ENCODE assay signal across 8 cellular contexts in the genomic region with DNA sequence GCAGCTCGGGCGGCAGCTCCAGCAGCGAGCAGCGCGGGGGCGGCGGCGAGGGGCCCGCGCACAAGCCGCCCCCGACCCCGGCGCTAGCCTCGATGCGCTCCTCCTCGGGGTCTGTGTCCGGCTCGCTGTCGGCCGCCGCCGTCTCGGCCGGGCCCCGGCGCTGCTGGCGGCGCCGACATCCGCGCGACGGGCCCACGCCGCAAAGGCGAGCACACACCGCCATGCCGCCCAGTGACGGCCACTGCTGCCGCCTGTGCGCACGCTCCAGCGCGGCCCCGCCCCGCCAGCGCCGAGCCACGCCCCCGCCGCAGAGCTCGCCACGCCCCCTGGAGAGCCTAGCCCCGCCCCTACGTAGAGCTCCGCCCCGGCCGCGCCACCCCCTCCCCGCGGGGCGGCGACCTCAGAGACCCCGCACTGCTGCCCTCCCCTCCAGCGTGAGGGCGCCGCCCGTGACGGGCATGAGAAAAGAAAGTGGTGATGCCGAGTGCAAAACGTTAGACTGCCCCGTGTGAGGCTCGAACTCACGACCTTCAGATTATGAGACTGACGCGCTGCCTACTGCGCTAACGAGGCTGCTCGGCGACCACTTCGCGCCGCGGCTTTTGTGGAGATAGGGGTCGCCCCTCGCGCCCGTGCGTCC.
DNase-seq lines count a peak whose midpoint lies in the region; ATAC-seq and FAIRE-seq lines count a peak whose summit lies in the region.

FBXO31 (minus strand) TSS at position 255 of the 640 bp plus-strand sequence; CDS start at position 223, 32 bp downstream.

- no peaks in the 10 kb centered on the region for H3K27me3 Mint-ChIP-seq in memory B cell

- peaks cover 3% of the 10 kb centered on the region for H3K36me3 Mint-ChIP-seq in memory B cell

- peaks cover 0 to 11% (median 6%) of the 10 kb centered on the region in 11 experiments; a peak in 6 of 22 replicates for H3K36me3 ChIP-seq in BLaER1 treated with 17β-estradiol and CSF1 and Interleukin-3, amounts not matched to agents 10 nM and 100 nM
- H3K36me3 ChIP-seq in effector memory CD4-positive, alpha-beta T cell (ENCODE audit: control insufficient read depth, insufficient read depth, low read length), result no peaks in the 10 kb centered on the region

- peak; percentile 61 for DNase-seq in GM19239 (ENCODE audit: insufficient read length, low spot score)
- DNase-seq in NCI-H82 treated with DMSO at 0.1 percent for 48 hours (lab: John Stamatoyannopoulos, UW; ENCODE audit: unreplicated experiment), result peak; percentile 75
- peak; percentile 99 for DNase-seq in activated CD8-positive, alpha-beta memory T cell treated with anti-CD3 and anti-CD28 coated beads for 24 hours
- DNase-seq in effector memory CD4-positive, alpha-beta T cell, result peak; percentile 81 to 88 (median 83)
- DNase-seq in memory B cell (ENCODE audit: low spot score in 2 of 2), result peak; percentile 95 to 99
- DNase-seq in stimulated activated CD8-positive, alpha-beta memory T cell treated with anti-CD3 and anti-CD28 coated beads, Interleukin-12 subunit alpha, Interleukin-12 subunit beta, amount 100 ng/mL, for 24 hours (ENCODE audit: extremely low read depth), result peak; percentile 75

- H3K27ac Mint-ChIP-seq in memory B cell, result peak within 1 kb of the TSS; percentile 100

- H3K4me3 Mint-ChIP-seq in memory B cell, result peak within 1 kb of the TSS; percentile 87

- H4K20me1 ChIP-seq in BLaER1 treated with 17β-estradiol and CSF1 and Interleukin-3, amounts not matched to agents 10 nM and 100 nM, result peaks cover 36 to 45% (median 43%) of the 10 kb centered on the region in 11 experiments; a peak in 21 of 22 replicates

- peak within 1 kb of the TSS; percentile 84 to 99 (median 92) for H3K4me2 ChIP-seq in BLaER1 treated with 17β-estradiol and CSF1 and Interleukin-3, amounts not matched to agents 10 nM and 100 nM

- no peaks in the 10 kb centered on the region for H3K27me3 ChIP-seq in BLaER1 treated with 17β-estradiol and CSF1 and Interleukin-3, amounts not matched to agents 10 nM and 100 nM
- no peaks in the 10 kb centered on the region for H3K27me3 ChIP-seq in effector memory CD4-positive, alpha-beta T cell (replicated peaks; ENCODE audit: control insufficient read depth, insufficient read depth, low read length, poor library complexity, severe bottlenecking)

- no peaks in the 10 kb centered on the region for H3K9me3 ChIP-seq in BLaER1 treated with 17β-estradiol and CSF1 and Interleukin-3, amounts not matched to agents 10 nM and 100 nM (replicated peaks in 1 of 11)
- H3K9me3 ChIP-seq in effector memory CD4-positive, alpha-beta T cell (ENCODE audit: control insufficient read depth, low read length), result no peaks in the 10 kb centered on the region

- peaks cover 62 to 71% (median 65%) of the 10 kb centered on the region in 10 experiments for H3K4me1 ChIP-seq in BLaER1 treated with 17β-estradiol and CSF1 and Interleukin-3, amounts not matched to agents 10 nM and 100 nM
- H3K4me1 ChIP-seq in effector memory CD4-positive, alpha-beta T cell (ENCODE audit: control insufficient read depth, insufficient read depth, low read length, poor library complexity, severe bottlenecking), result peaks cover 42% of the 10 kb centered on the region

- H3K9ac ChIP-seq in BLaER1 treated with 17β-estradiol and CSF1 and Interleukin-3, amounts not matched to agents 10 nM and 100 nM, result peak within 1 kb of the TSS; percentile 82 to 95 (median 88)

- FAIRE-seq in GM19239 (lab: Jason Lieb, UNC), result no peak

- ATAC-seq in HG03460 (IDR thresholded peaks at IDR 0.05; ENCODE audit: unreplicated experiment) (peak; percentile 35), memory B cell (ENCODE audit: low read depth) (peak; percentile 62)

- no peaks in the 10 kb centered on the region for H3K9me3 Mint-ChIP-seq in memory B cell

- H3K4me1 Mint-ChIP-seq in memory B cell, result peaks cover 47% of the 10 kb centered on the region

- H3K4me3 ChIP-seq in BLaER1 treated with 17β-estradiol and CSF1 and Interleukin-3, amounts not matched to agents 10 nM and 100 nM, result peak within 1 kb of the TSS; percentile 60 to 88 (median 78)
- H3K4me3 ChIP-seq in effector memory CD4-positive, alpha-beta T cell (ENCODE audit: insufficient read depth, low read depth, low read length, poor library complexity, severe bottlenecking), result peak within 1 kb of the TSS; percentile 76

- peak within 1 kb of the TSS; percentile 77 to 95 (median 91) for H3K27ac ChIP-seq in BLaER1 treated with 17β-estradiol and CSF1 and Interleukin-3, amounts not matched to agents 10 nM and 100 nM
- peak within 1 kb of the TSS; percentile 78 for H3K27ac ChIP-seq in effector memory CD4-positive, alpha-beta T cell (ENCODE audit: insufficient read depth, low read length, poor library complexity, severe bottlenecking)

Comparison
In these comparisons a context has a peak if more than half of its experiments do, and no peak if none do; other contexts are left out.
1. Peak in every context shown above with its lines: DNase-seq, ATAC-seq, H3K4me3 ChIP-seq and H3K27ac ChIP-seq.